ENCODE assay signal across 10 cellular contexts in the genomic region with DNA sequence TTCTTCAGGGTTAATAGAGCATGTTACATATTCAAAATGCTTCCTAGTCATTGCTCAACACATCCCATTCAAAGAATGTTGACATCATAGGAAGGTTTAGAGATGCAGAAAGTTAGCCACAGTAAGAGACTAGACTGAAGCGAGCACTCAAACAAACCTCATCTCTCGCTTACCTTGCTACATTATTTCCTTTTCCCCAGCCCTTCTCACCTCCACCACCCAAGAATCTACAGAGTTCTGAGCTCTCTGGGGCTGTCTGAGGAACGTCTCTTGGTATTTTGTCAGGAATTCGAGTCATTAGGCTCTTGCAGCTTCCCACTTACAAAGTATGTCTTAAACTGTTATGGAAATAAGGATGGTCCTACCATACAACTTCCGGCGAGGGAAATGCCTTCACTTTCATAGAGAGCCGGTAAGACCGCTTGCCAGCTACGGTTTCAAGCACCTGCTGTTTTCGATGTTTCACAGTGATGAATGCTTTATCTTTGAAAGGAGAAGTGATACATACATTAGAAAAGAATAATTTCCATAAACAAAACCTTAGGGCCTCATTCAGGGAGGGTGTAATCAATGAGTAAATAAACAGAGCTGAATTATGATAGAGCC.
DNase-seq lines count a peak whose midpoint lies in the region; ATAC-seq and TF ChIP-seq lines count a peak whose summit lies in the region.
"Had no signal": no experiment of that assay in that cellular context is flagged by ENCODE, and none has a peak within 500 bp of the region (broad histone marks: within the 10 kb centered on the region; RNA-seq: fewer than 3 reads in every experiment).

No MANE protein-coding gene starts in this region.

- H3K36me3 ChIP-seq in gastroesophageal sphincter: no peaks in the 10 kb centered on the region
- no peaks in the 10 kb centered on the region for H3K36me3 ChIP-seq in CD8-positive, alpha-beta memory T cell (ENCODE audit: insufficient read depth, low read length)

- H3K9me3 Mint-ChIP-seq in naive B cell: no peaks in the 10 kb centered on the region
- H3K9me3 Mint-ChIP-seq in CD8-positive, alpha-beta memory T cell: no peaks in the 10 kb centered on the region

- H3K27me3 ChIP-seq in gastroesophageal sphincter: peaks cover 11% of the 10 kb centered on the region
- H3K27me3 ChIP-seq in CD8-positive, alpha-beta memory T cell (ENCODE audit: insufficient read depth, low read length, poor library complexity, severe bottlenecking): no peaks in the 10 kb centered on the region

- POLR2A ChIA-PET in CD8-positive, alpha-beta memory T cell (lab: Charles Lee): no interaction called here

- peak overlapping the region; percentile 78 to 96 (median 91) for H3K4me3 Mint-ChIP-seq in naive B cell
- no peak overlapping the region for H3K4me3 Mint-ChIP-seq in CD8-positive, alpha-beta memory T cell
- H3K4me3 Mint-ChIP-seq: naive thymus-derived CD4-positive, alpha-beta T cell had no signal

- H3K27ac ChIP-seq in gastroesophageal sphincter: no peak overlapping the region
- no peak overlapping the region for H3K27ac ChIP-seq in CD8-positive, alpha-beta memory T cell (ENCODE audit: low read depth, low read length)
- H3K27ac ChIP-seq: VCaP had no signal

- no peak overlapping the region for H3K4me3 ChIP-seq in gastroesophageal sphincter
- H3K4me3 ChIP-seq in CD8-positive, alpha-beta memory T cell (ENCODE audit: low read length): no peak overlapping the region

- no peak for TF ChIP-seq POLR2A in gastroesophageal sphincter (IDR thresholded peaks at IDR 0.05)

- ATAC-seq in GM19035 (IDR thresholded peaks at IDR 0.05; ENCODE audit: unreplicated experiment): peak; percentile 97
- peak; percentile 98 for ATAC-seq in HG02763 (IDR thresholded peaks at IDR 0.05; ENCODE audit: unreplicated experiment)
- ATAC-seq in naive B cell (ENCODE audit: low read depth in 2 of 2): peak; percentile 92 to 94
- ATAC-seq in gastroesophageal sphincter: no peak
- ATAC-seq: naive thymus-derived CD4-positive, alpha-beta T cell had no signal

- peaks cover 0 to 38% (median 16%) of the 10 kb centered on the region in 3 donors for H3K4me1 Mint-ChIP-seq in naive B cell
- H3K4me1 Mint-ChIP-seq in CD8-positive, alpha-beta memory T cell: peaks cover 0 to 5% (median 0%) of the 10 kb centered on the region in 3 donors

- H3K27me3 Mint-ChIP-seq in naive B cell: no peaks in the 10 kb centered on the region
- H3K27me3 Mint-ChIP-seq in CD8-positive, alpha-beta memory T cell: peaks cover 0 to 55% of the 10 kb centered on the region in 2 donors

- H3K9me3 ChIP-seq in gastroesophageal sphincter: no peaks in the 10 kb centered on the region
- no peaks in the 10 kb centered on the region for H3K9me3 ChIP-seq in CD8-positive, alpha-beta memory T cell (ENCODE audit: low read length)

- H3K36me3 Mint-ChIP-seq in naive B cell: peaks cover 9 to 15% of the 10 kb centered on the region in 2 donors
- no peaks in the 10 kb centered on the region for H3K36me3 Mint-ChIP-seq in CD8-positive, alpha-beta memory T cell

- no peak for TF ChIP-seq CTCF in gastroesophageal sphincter (IDR thresholded peaks at IDR 0.05)

- WGBS in gastroesophageal sphincter (ENCODE audit: low coverage in 1 of 2), 2 donors: 44 to 55% methylated on average over 10 of the region's 10 CpGs

- H3K27ac Mint-ChIP-seq in naive B cell: peak overlapping the region; percentile 91 to 98 (median 95)
- H3K27ac Mint-ChIP-seq in CD8-positive, alpha-beta memory T cell: no peak overlapping the region

- DNase-seq in NAMALWA (ENCODE audit: low spot score) (peak; percentile 90), naive B cell (peak; percentile 68), dedifferentiated amniotic fluid mesenchymal stem cell (ENCODE audit: extremely low spot score) (no peak), AG20443 (ENCODE audit: low spot score) (no peak)
- no peak for DNase-seq in CD8-positive, alpha-beta memory T cell
- DNase-seq: naive thymus-derived CD4-positive, alpha-beta T cell had no signal

- CTCF ChIA-PET in CD8-positive, alpha-beta memory T cell (lab: Charles Lee): no interaction called here

- no peaks in the 10 kb centered on the region for H3K4me1 ChIP-seq in gastroesophageal sphincter
- H3K4me1 ChIP-seq in CD8-positive, alpha-beta memory T cell (ENCODE audit: insufficient read depth, low read length): no peaks in the 10 kb centered on the region

- TF ChIP-seq EP300 in gastroesophageal sphincter (IDR thresholded peaks at IDR 0.05): no peak

Comparison
In these comparisons a context has a peak if more than half of its experiments do, and no peak if none do; other contexts are left out.
1. DNase-seq: peak in NAMALWA (single experiment) and naive B cell (single experiment); none in dedifferentiated amniotic fluid mesenchymal stem cell (single experiment), AG20443 (single experiment) and CD8-positive, alpha-beta memory T cell (0 of 5).
2. H3K27ac Mint-ChIP-seq: peak in naive B cell (6 of 6); none in CD8-positive, alpha-beta memory T cell (0 of 8).
3. H3K4me3 Mint-ChIP-seq: peak in naive B cell (8 of 8); none in CD8-positive, alpha-beta memory T cell (0 of 7).